In genomic region chr9:69472101-69472625, GRCh38 we compare ENCODE assay signal across 22 cellular contexts.
DNase-seq lines count a peak whose midpoint lies in the region.
"Had no signal": no experiment of that assay in that cellular context is flagged by ENCODE, and none has a peak within 500 bp of the region (broad histone marks: within the 10 kb centered on the region; RNA-seq: fewer than 3 reads in every experiment).

No MANE protein-coding gene starts in this region.

- H3K4me1 ChIP-seq in BLaER1 (peaks cover 97% of the 10 kb centered on the region), mesendoderm (ENCODE audit: control insufficient read depth, low read depth, low read length) (no peaks in the 10 kb centered on the region)

- H3K36me3 ChIP-seq in BLaER1 (peaks cover 60% of the 10 kb centered on the region), mesendoderm (ENCODE audit: control insufficient read depth, insufficient read depth, low read length) (no peaks in the 10 kb centered on the region)
- H3K36me3 ChIP-seq: SJCRH30 had no signal

- no peak overlapping the region for H4K8ac ChIP-seq in mesendoderm (ENCODE audit: low read depth, low read length)

- no CpG with 5 or more reads among the region's 2 CpGs for WGBS in mesendoderm (ENCODE audit: extremely low coverage, insufficient coverage, low lambda C conversion rate)

- H3K23ac ChIP-seq in mesendoderm (ENCODE audit: low read length): no peak overlapping the region

- H3K27me3 ChIP-seq in BLaER1 (no peaks in the 10 kb centered on the region), mesendoderm (ENCODE audit: insufficient read depth, low read length, poor library complexity) (no peaks in the 10 kb centered on the region)
- H3K27me3 ChIP-seq: SJCRH30 had no signal

- H3K4me3 ChIP-seq in BLaER1: no peak overlapping the region
- no peak overlapping the region for H3K4me3 ChIP-seq in mesendoderm (ENCODE audit: low read length)
- H3K4me3 ChIP-seq: SJCRH30 had no signal

- H3K27ac ChIP-seq in BLaER1 (peak overlapping the region; percentile 94), mesendoderm (ENCODE audit: low read depth, low read length) (no peak overlapping the region), substantia nigra (ENCODE audit: low read depth, low read length, poor library complexity, severe bottlenecking) (no peak overlapping the region)
- H3K27ac ChIP-seq: 22Rv1, KMS-11, SJCRH30 had no signal

- H3K4me2 ChIP-seq in BLaER1 (peak overlapping the region; percentile 81), mesendoderm (ENCODE audit: low read length) (no peak overlapping the region)

- DNase-seq in NCI-H1092 treated with DMSO at 0.1 percent for 48 hours (lab: John Stamatoyannopoulos, UW) (peak; percentile 1), NCI-H1092 (lab: John Stamatoyannopoulos, UW) (no peak), cerebellar cortex (ENCODE audit: low spot score) (peak; percentile 61), mesendoderm (peak; percentile 12), substantia nigra (lab: John Stamatoyannopoulos, UW) (no peak), amygdala (lab: John Stamatoyannopoulos, UW) (no peak), islet precursor cell (no peak)
- DNase-seq: DMS153; GOT3; HCEC 1CT; MM.1S; NCI-H1417 treated with DMSO at 0.1 percent for 48 hours; NCI-H1930; NCI-H2107; NCI-H446 treated with DMSO at 0.1 percent for 48 hours; NCI-H526; NCI-H82; NK-92 treated with Interleukin-12 subunit alpha and Interleukin-12 subunit beta, amount 100 ng/mL, for 24 hours; SJCRH30 had no signal

- no peak overlapping the region for H3K4ac ChIP-seq in mesendoderm (ENCODE audit: low read depth, low read length)

- no peaks in the 10 kb centered on the region for H4K20me1 ChIP-seq in BLaER1

- no peak overlapping the region for H2BK5ac ChIP-seq in mesendoderm (ENCODE audit: low read length)

- H3K18ac ChIP-seq in mesendoderm (ENCODE audit: low read length): no peak overlapping the region

- no peak overlapping the region for H4K5ac ChIP-seq in mesendoderm (ENCODE audit: low read length)

- no peak overlapping the region for H3K56ac ChIP-seq in mesendoderm (ENCODE audit: low read length)

- peak overlapping the region; percentile 79 for H3K9ac ChIP-seq in BLaER1
- no peak overlapping the region for H3K9ac ChIP-seq in mesendoderm (ENCODE audit: low read length)
- H3K9ac ChIP-seq: KMS-11 had no signal

- H3K79me2 ChIP-seq in mesendoderm (ENCODE audit: control insufficient read depth, insufficient read depth, low read length): no peaks in the 10 kb centered on the region

- H2AK5ac ChIP-seq in mesendoderm (ENCODE audit: low read length): no peak overlapping the region

- H2BK15ac ChIP-seq in mesendoderm (replicated peaks; ENCODE audit: low read depth): no peak overlapping the region

- H3K9me3 ChIP-seq in BLaER1: no peaks in the 10 kb centered on the region
- H3K9me3 ChIP-seq: SJCRH30 had no signal

- no peaks in the 10 kb centered on the region for H3K79me1 ChIP-seq in mesendoderm (ENCODE audit: low read length)

- H2BK120ac ChIP-seq in mesendoderm (ENCODE audit: low read depth, low read length): no peak overlapping the region

Comparison
In these comparisons a context has a peak if more than half of its experiments do, and no peak if none do; other contexts are left out.
1. DNase-seq: peak in NCI-H1092 treated with DMSO at 0.1 percent for 48 hours (single experiment), cerebellar cortex (single experiment) and mesendoderm (single experiment); none in NCI-H1092 (single experiment), substantia nigra (0 of 49), amygdala (0 of 56) and islet precursor cell (single experiment).